In genomic region chr7:1134951-1135350, GRCh38 we compare ENCODE assay signal across 21 cellular contexts. TPM values are rescaled to one million over a fixed set of nuclear protein-coding genes. Genes with fewer than 3 reads are reported as not detected.
"Had no signal": no experiment of that assay in that cellular context is flagged by ENCODE, and none has a peak within 500 bp of the region (broad histone marks: within the 10 kb centered on the region; RNA-seq: fewer than 3 reads in every experiment).

No MANE protein-coding gene starts in this region.

- H3K4me3 Mint-ChIP-seq: activated CD4-positive, alpha-beta memory T cell treated with anti-CD3 and anti-CD28 coated beads for 36 hours; activated CD4-positive, alpha-beta T cell treated with anti-CD3 and anti-CD28 coated beads for 36 hours; activated CD8-positive, alpha-beta memory T cell treated with anti-CD3 and anti-CD28 coated beads, Interleukin-2, amount 10 ng/mL, durations not matched to agents 7 days and 5 days; immature natural killer cell had no signal

- H3K27ac Mint-ChIP-seq: activated CD4-positive, alpha-beta memory T cell treated with anti-CD3 and anti-CD28 coated beads for 36 hours; activated CD4-positive, alpha-beta T cell treated with anti-CD3 and anti-CD28 coated beads for 36 hours; activated CD8-positive, alpha-beta memory T cell treated with anti-CD3 and anti-CD28 coated beads, Interleukin-2, amount 10 ng/mL, durations not matched to agents 7 days and 5 days; immature natural killer cell had no signal

- H3K27me3 Mint-ChIP-seq: activated CD4-positive, alpha-beta memory T cell treated with anti-CD3 and anti-CD28 coated beads for 36 hours; activated CD4-positive, alpha-beta T cell treated with anti-CD3 and anti-CD28 coated beads for 36 hours; activated CD8-positive, alpha-beta memory T cell treated with anti-CD3 and anti-CD28 coated beads, Interleukin-2, amount 10 ng/mL, durations not matched to agents 7 days and 5 days; naive thymus-derived CD8-positive, alpha-beta T cell had no signal

- H3K36me3 ChIP-seq: breast epithelium, gastrocnemius medialis, neutrophil, pancreas, SJSA1 had no signal

- H3K9me3 ChIP-seq: breast epithelium, gastrocnemius medialis, neutrophil, pancreas, SJSA1, tibial nerve had no signal

- H3K4me3 ChIP-seq: breast epithelium, gastrocnemius medialis, pancreas, SJSA1, tibial nerve had no signal

- H3K27ac ChIP-seq: breast epithelium, gastrocnemius medialis, neutrophil, pancreas, SJSA1, tibial nerve, WERI-Rb-1 had no signal

- H3K9me3 Mint-ChIP-seq: immature natural killer cell had no signal

- H3K36me3 Mint-ChIP-seq: immature natural killer cell had no signal

- H3K27me3 ChIP-seq: breast epithelium, gastrocnemius medialis, neutrophil, pancreas, SJSA1, tibial nerve had no signal

- DNase-seq: activated CD4-positive, alpha-beta memory T cell treated with anti-CD3 and anti-CD28 coated beads for 36 hours; activated CD4-positive, alpha-beta T cell treated with anti-CD3 and anti-CD28 coated beads for 36 hours; activated CD8-positive, alpha-beta memory T cell treated with anti-CD3 and anti-CD28 coated beads, Interleukin-2, amount 10 ng/mL, durations not matched to agents 7 days and 5 days; activated naive CD4-positive, alpha-beta T cell treated with anti-CD3 and anti-CD28 coated beads, Interleukin-2, amount 50 U/mL, for 16 hours; effector CD4-positive, alpha-beta T cell; gastrocnemius medialis; immature natural killer cell; kidney glomerular epithelial cell; naive thymus-derived CD8-positive, alpha-beta T cell; stimulated activated CD4-positive, alpha-beta T cell treated with anti-CD3 and anti-CD28 coated beads, Interleukin-12 subunit alpha, Interleukin-12 subunit beta, amount 100 ng/mL, for 4 hours; stimulated activated CD4-positive, alpha-beta T cell treated with anti-CD3 and anti-CD28 coated beads, Interleukin-1b, Interleukin-23, amount 100 ng/mL, for 48 hours; stimulated activated CD8-positive, alpha-beta memory T cell treated with anti-CD3 and anti-CD28 coated beads, Interleukin-4, amount 100 ng/mL, for 48 hours; stimulated activated naive CD4-positive, alpha-beta T cell treated with Interleukin-2 at 50 U/mL for 16 hours; T-helper 2 cell; WERI-Rb-1 had no signal

- ATAC-seq: activated CD4-positive, alpha-beta T cell treated with anti-CD3 and anti-CD28 coated beads for 36 hours; activated CD8-positive, alpha-beta memory T cell treated with anti-CD3 and anti-CD28 coated beads, Interleukin-2, amount 10 ng/mL, durations not matched to agents 7 days and 5 days; esophagus mucosa; gastrocnemius medialis; naive thymus-derived CD8-positive, alpha-beta T cell; pancreas had no signal

RNA-seq across cellular contexts. Expression of gene GPER1, which starts 47.0 kb away (rescaled TPM):
- total RNA-seq: activated CD4-positive, alpha-beta T cell treated with anti-CD3 and anti-CD28 coated beads for 36 hours; activated CD8-positive, alpha-beta memory T cell treated with anti-CD3 and anti-CD28 coated beads, Interleukin-2, amount 10 ng/mL, durations not matched to agents 7 days and 5 days; SJSA1 had no signal
